ENCODE assay signal across 20 cellular contexts in genomic region chr7:102609734-102610133, GRCh38. TPM values are rescaled to one million over a fixed set of nuclear protein-coding genes. Genes with fewer than 3 reads are reported as not detected.
"Had no signal": no experiment of that assay in that cellular context is flagged by ENCODE, and none has a peak within 500 bp of the region (broad histone marks: within the 10 kb centered on the region; RNA-seq: fewer than 3 reads in every experiment).

No MANE protein-coding gene starts in this region.

RNA-seq across cellular contexts. Expression of gene SPDYE2B, which starts 40.4 kb away (rescaled TPM):
- total RNA-seq: activated CD4-positive, alpha-beta T cell treated with anti-CD3 and anti-CD28 coated beads for 36 hours; activated CD4-positive, alpha-beta T cell treated with anti-CD3 and anti-CD28 coated beads, Interleukin-2, amount 10 ng/mL, durations not matched to agents 7 days and 5 days; activated CD8-positive, alpha-beta memory T cell treated with anti-CD3 and anti-CD28 coated beads for 36 hours; activated CD8-positive, alpha-beta T cell treated with anti-CD3 and anti-CD28 coated beads, Interleukin-2, amount 10 ng/mL, durations not matched to agents 7 days and 5 days; activated naive CD4-positive, alpha-beta T cell treated with anti-CD3 and anti-CD28 coated beads, Interleukin-2, amount 50 U/mL, for 72 hours; activated naive CD8-positive, alpha-beta T cell treated with anti-CD3 and anti-CD28 coated beads for 36 hours; activated T-helper 2 cell treated with anti-CD3 and anti-CD28 coated beads, Interferon-gamma antibody, Interleukin-2, Interleukin-4, amounts not matched to agents 10 μg/mL and 5 μg/mL and 100 μg/mL, durations not matched to agents 14 hours and 24 hours and 36 hours; adrenal gland; aorta; astrocyte; body of pancreas; bronchial epithelial cell; cardiac muscle cell; cerebellum; T-cell; T-helper 1 cell treated with Interleukin-12 subunit alpha and Interleukin-12 subunit beta and Interleukin-4 antibody, amounts not matched to agents 30 ng/mL and 1 ng/mL, for 36 hours; T-helper 17 cell; T-helper 2 cell treated with Interferon-gamma antibody and Interleukin-4, amounts not matched to agents 100 ng/mL and 5 ng/mL, for 36 hours; WTC11 had no signal
- polyA plus RNA-seq: adrenal gland, aorta had no signal

RNA-seq across cellular contexts. Expression of gene SPDYE2, which starts 58.7 kb away (rescaled TPM):
- total RNA-seq: activated CD4-positive, alpha-beta T cell treated with anti-CD3 and anti-CD28 coated beads for 36 hours; activated naive CD4-positive, alpha-beta T cell treated with anti-CD3 and anti-CD28 coated beads for 36 hours; activated naive CD4-positive, alpha-beta T cell treated with anti-CD3 and anti-CD28 coated beads, Interleukin-2, amount 50 U/mL, for 72 hours; activated naive CD8-positive, alpha-beta T cell treated with anti-CD3 and anti-CD28 coated beads for 36 hours; activated T-helper 2 cell treated with anti-CD3 and anti-CD28 coated beads, Interferon-gamma antibody, Interleukin-2, Interleukin-4, amounts not matched to agents 10 μg/mL and 5 μg/mL and 100 μg/mL, durations not matched to agents 14 hours and 24 hours and 36 hours; aorta; astrocyte; body of pancreas; bronchial epithelial cell; cardiac muscle cell; cerebellum; T-helper 1 cell treated with Interleukin-12 subunit alpha and Interleukin-12 subunit beta and Interleukin-4 antibody, amounts not matched to agents 30 ng/mL and 1 ng/mL, for 36 hours; T-helper 2 cell treated with Interferon-gamma antibody and Interleukin-4, amounts not matched to agents 100 ng/mL and 5 ng/mL, for 36 hours had no signal
- polyA plus RNA-seq: aorta had no signal
